18 cellular contexts compared by ENCODE assay signal in genomic region chr11:123264431-123264780, GRCh38.
DNase-seq lines count a peak whose midpoint lies in the region; ATAC-seq and TF ChIP-seq lines count a peak whose summit lies in the region.
"Had no signal": no experiment of that assay in that cellular context is flagged by ENCODE, and none has a peak within 500 bp of the region (broad histone marks: within the 10 kb centered on the region; RNA-seq: fewer than 3 reads in every experiment).

No MANE protein-coding gene starts in this region.

- H3K4me1 Mint-ChIP-seq in progenitor cell of endocrine pancreas (ENCODE audit: low read depth), result peaks cover 6% of the 10 kb centered on the region

- H3K4me3 Mint-ChIP-seq in progenitor cell of endocrine pancreas (ENCODE audit: low read depth), result no peak overlapping the region
- H3K4me3 Mint-ChIP-seq: activated CD8-positive, alpha-beta T cell treated with anti-CD3 and anti-CD28 coated beads, Interleukin-2, amount 10 ng/mL, durations not matched to agents 7 days and 5 days; activated naive CD8-positive, alpha-beta T cell treated with anti-CD3 and anti-CD28 coated beads for 36 hours; activated T-cell treated with anti-CD3 and anti-CD28 coated beads, Interleukin-2, amount 50 U/mL, for 72 hours; neural crest cell; T-helper 17 cell had no signal

- H3K4me3 ChIP-seq in Loucy (ENCODE audit: low read length, poor library complexity, severe bottlenecking), result peak overlapping the region; percentile 29
- H3K4me3 ChIP-seq: HAP-1, spleen had no signal

- H3K79me2 ChIP-seq in Loucy (ENCODE audit: insufficient read depth, low read length), result no peaks in the 10 kb centered on the region

- H2AFZ ChIP-seq in Loucy (ENCODE audit: low read length), result peak overlapping the region; percentile 49

- H3K9me3 Mint-ChIP-seq in progenitor cell of endocrine pancreas (ENCODE audit: low read depth), result no peaks in the 10 kb centered on the region
- H3K9me3 Mint-ChIP-seq: activated naive CD8-positive, alpha-beta T cell treated with anti-CD3 and anti-CD28 coated beads for 36 hours; activated T-cell treated with anti-CD3 and anti-CD28 coated beads, Interleukin-2, amount 50 U/mL, for 72 hours; neural crest cell had no signal

- H3K9ac ChIP-seq in Loucy (ENCODE audit: low read depth, low read length, poor library complexity, severe bottlenecking), result peak overlapping the region; percentile 54

- H3K4me1 ChIP-seq in Loucy (ENCODE audit: insufficient read depth, low read length, poor library complexity, severe bottlenecking), result peaks cover 35% of the 10 kb centered on the region

- H3K36me3 Mint-ChIP-seq in progenitor cell of endocrine pancreas (ENCODE audit: insufficient read depth), result no peaks in the 10 kb centered on the region
- H3K36me3 Mint-ChIP-seq: activated naive CD8-positive, alpha-beta T cell treated with anti-CD3 and anti-CD28 coated beads for 36 hours had no signal

- no peaks in the 10 kb centered on the region for H3K9me3 ChIP-seq in Loucy (ENCODE audit: insufficient read depth, low read depth, low read length)
- H3K9me3 ChIP-seq: HAP-1 had no signal

- no peaks in the 10 kb centered on the region for H3K36me3 ChIP-seq in Loucy (ENCODE audit: insufficient read depth, low read length)
- H3K36me3 ChIP-seq: HAP-1, spleen had no signal

- in situ Hi-C loops in GM13976 (cut with MboI; ENCODE audit: low sequenced_read_pairs, unreplicated experiment), result no loop called here

- no peaks in the 10 kb centered on the region for H3K9me2 ChIP-seq in Loucy (replicated peaks; ENCODE audit: low read depth, low read length)

- H3K4me2 ChIP-seq in Loucy (ENCODE audit: low read depth, low read length, poor library complexity, severe bottlenecking), result peak overlapping the region; percentile 57

- H3K27me3 Mint-ChIP-seq in progenitor cell of endocrine pancreas, result peaks cover 26% of the 10 kb centered on the region

- no peak overlapping the region for H3K27ac Mint-ChIP-seq in progenitor cell of endocrine pancreas
- H3K27ac Mint-ChIP-seq: activated CD8-positive, alpha-beta T cell treated with anti-CD3 and anti-CD28 coated beads, Interleukin-2, amount 10 ng/mL, durations not matched to agents 7 days and 5 days; activated naive CD8-positive, alpha-beta T cell treated with anti-CD3 and anti-CD28 coated beads for 36 hours; activated T-cell treated with anti-CD3 and anti-CD28 coated beads, Interleukin-2, amount 50 U/mL, for 72 hours; T-helper 17 cell had no signal

- H3K27me3 ChIP-seq in Loucy (ENCODE audit: insufficient read depth, low read length, poor library complexity, severe bottlenecking), result no peaks in the 10 kb centered on the region

- ATAC-seq in GM21529 (IDR thresholded peaks at IDR 0.05; ENCODE audit: unreplicated experiment), result peak; percentile 34
- ATAC-seq: activated CD8-positive, alpha-beta T cell treated with anti-CD3 and anti-CD28 coated beads, Interleukin-2, amount 10 ng/mL, durations not matched to agents 7 days and 5 days; activated T-cell treated with anti-CD3 and anti-CD28 coated beads, Interleukin-2, amount 50 U/mL, for 72 hours; T-helper 17 cell had no signal

- no peaks in the 10 kb centered on the region for H4K20me1 ChIP-seq in Loucy (ENCODE audit: insufficient read depth, low read length, poor library complexity, severe bottlenecking)

- TF ChIP-seq CTCF in GM13976 (IDR thresholded peaks at IDR 0.05; ENCODE audit: borderline replicate concordance, control extremely low read depth, extremely low read depth, insufficient read depth, missing control alignments) (no peak), Loucy (conservative IDR thresholded peaks at IDR 0.05; ENCODE audit: low read length) (no peak), progenitor cell of endocrine pancreas (IDR thresholded peaks at IDR 0.05; ENCODE audit: unreplicated experiment) (no peak)

- DNase-seq in GM13976 (ENCODE audit: low spot score), result peak; percentile 38
- DNase-seq in islet precursor cell, result peak; percentile 71
- DNase-seq in progenitor cell of endocrine pancreas (ENCODE audit: low spot score, unreplicated experiment), result no peak
- no peak for DNase-seq in stimulated activated CD4-positive, alpha-beta T cell treated with anti-CD3 and anti-CD28 coated beads, Interleukin-12 subunit alpha, Interleukin-12 subunit beta, amount 100 ng/mL, for 4 hours
- DNase-seq in activated CD4-positive, alpha-beta T cell treated with anti-CD3 and anti-CD28 coated beads, Interleukin-2, amount 50 U/mL, for 1 hour, result no peak
- DNase-seq: activated CD8-positive, alpha-beta T cell treated with anti-CD3 and anti-CD28 coated beads, Interleukin-2, amount 10 ng/mL, durations not matched to agents 7 days and 5 days; activated naive CD8-positive, alpha-beta T cell treated with anti-CD3 and anti-CD28 coated beads for 36 hours; activated T-cell treated with anti-CD3 and anti-CD28 coated beads, Interleukin-2, amount 50 U/mL, for 72 hours; COR-L47; NCI-H146; NCI-H446; SHP77 treated with DMSO at 0.1 percent for 48 hours; spleen; T-helper 17 cell had no signal

- no peaks in the 10 kb centered on the region for H3F3A ChIP-seq in Loucy (ENCODE audit: low read depth)

Comparison
In these comparisons a context has a peak if more than half of its experiments do, and no peak if none do; other contexts are left out.
1. DNase-seq: peak in GM13976 (single experiment) and islet precursor cell (single experiment); none in progenitor cell of endocrine pancreas (single experiment), stimulated activated CD4-positive, alpha-beta T cell treated with anti-CD3 and anti-CD28 coated beads, Interleukin-12 subunit alpha, Interleukin-12 subunit beta, amount 100 ng/mL, for 4 hours (single experiment) and activated CD4-positive, alpha-beta T cell treated with anti-CD3 and anti-CD28 coated beads, Interleukin-2, amount 50 U/mL, for 1 hour (single experiment).